In the genomic region with DNA sequence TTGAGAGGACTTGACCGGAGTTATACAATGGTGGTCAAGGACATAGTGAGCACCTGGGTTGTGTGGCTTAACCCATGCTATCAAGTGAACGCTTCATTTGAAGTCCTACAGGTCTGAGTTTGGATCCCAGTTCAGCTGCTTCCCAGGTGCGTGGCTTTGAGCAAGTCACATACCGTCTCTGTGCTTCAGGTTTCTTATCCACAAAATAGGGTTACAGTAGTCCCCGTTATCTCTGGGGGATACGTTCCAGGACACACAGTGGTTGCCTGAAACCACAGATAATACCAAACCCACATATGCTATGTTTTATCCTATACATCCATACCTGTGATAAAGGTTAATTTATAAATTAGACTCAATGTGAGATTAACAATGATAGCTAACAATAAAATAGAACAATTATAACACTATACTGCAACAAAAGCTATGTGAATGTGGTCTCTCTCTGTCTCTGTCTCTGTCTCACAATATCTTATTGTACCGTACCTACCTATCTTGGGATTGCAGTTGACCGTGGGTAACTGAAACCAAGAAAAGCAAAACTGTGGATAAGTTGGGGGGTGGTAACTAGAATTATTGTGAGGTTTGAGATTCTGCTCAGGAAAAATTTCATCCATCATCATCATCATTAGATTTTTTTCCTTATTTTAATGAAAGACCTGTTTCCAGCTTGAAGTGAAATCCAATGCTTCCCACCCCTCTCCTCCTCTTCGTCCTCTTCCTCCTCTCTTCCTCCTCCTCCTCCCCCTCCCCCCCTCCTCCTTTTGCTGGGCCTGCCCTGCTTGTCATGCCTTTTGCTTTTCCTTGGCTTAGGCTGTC, we compare ENCODE assay signal across 2 cellular contexts.
TF ChIP-seq lines count a peak whose summit lies in the region.

No MANE protein-coding gene starts in this region.

TF ChIP-seq in HEK293, 187 proteins besides CTCF, POLR2A, EP300 and RAD21:
- TF ChIP-seq, protein P1, sequence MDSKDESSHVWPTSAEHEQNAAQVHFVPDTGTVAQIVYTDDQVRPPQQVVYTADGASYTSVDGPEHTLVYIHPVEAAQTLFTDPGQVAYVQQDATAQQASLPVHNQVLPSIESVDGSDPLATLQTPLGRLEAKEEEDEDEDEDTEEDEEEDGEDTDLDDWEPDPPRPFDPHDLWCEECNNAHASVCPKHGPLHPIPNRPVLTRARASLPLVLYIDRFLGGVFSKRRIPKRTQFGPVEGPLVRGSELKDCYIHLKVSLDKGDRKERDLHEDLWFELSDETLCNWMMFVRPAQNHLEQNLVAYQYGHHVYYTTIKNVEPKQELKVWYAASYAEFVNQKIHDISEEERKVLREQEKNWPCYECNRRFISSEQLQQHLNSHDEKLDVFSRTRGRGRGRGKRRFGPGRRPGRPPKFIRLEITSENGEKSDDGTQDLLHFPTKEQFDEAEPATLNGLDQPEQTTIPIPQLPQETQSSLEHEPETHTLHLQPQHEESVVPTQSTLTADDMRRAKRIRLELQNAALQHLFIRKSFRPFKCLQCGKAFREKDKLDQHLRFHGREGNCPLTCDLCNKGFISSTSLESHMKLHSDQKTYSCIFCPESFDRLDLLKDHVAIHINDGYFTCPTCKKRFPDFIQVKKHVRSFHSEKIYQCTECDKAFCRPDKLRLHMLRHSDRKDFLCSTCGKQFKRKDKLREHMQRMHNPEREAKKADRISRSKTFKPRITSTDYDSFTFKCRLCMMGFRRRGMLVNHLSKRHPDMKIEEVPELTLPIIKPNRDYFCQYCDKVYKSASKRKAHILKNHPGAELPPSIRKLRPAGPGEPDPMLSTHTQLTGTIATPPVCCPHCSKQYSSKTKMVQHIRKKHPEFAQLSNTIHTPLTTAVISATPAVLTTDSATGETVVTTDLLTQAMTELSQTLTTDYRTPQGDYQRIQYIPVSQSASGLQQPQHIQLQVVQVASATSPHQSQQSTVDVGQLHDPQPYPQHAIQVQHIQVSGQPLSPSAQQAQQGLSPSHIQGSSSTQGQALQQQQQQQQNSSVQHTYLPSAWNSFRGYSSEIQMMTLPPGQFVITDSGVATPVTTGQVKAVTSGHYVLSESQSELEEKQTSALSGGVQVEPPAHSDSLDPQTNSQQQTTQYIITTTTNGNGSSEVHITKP (tag by site-specific recombination; IDR thresholded peaks at IDR 0.05): 0 out of 2 replicates have a peak, but pooled peaks have one; percentile 13
- TF ChIP-seq SP3 (tag by site-specific recombination; IDR thresholded peaks at IDR 0.05): no peak
- TF ChIP-seq, protein P2, sequence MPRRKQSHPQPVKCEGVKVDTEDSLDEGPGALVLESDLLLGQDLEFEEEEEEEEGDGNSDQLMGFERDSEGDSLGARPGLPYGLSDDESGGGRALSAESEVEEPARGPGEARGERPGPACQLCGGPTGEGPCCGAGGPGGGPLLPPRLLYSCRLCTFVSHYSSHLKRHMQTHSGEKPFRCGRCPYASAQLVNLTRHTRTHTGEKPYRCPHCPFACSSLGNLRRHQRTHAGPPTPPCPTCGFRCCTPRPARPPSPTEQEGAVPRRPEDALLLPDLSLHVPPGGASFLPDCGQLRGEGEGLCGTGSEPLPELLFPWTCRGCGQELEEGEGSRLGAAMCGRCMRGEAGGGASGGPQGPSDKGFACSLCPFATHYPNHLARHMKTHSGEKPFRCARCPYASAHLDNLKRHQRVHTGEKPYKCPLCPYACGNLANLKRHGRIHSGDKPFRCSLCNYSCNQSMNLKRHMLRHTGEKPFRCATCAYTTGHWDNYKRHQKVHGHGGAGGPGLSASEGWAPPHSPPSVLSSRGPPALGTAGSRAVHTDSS (tag by site-specific recombination; IDR thresholded peaks at IDR 0.05): peak; percentile 88

TF ChIP-seq in K562, 482 proteins besides CTCF, POLR2A, EP300 and RAD21 (continues in another document):
- TF ChIP-seq, protein P3, sequence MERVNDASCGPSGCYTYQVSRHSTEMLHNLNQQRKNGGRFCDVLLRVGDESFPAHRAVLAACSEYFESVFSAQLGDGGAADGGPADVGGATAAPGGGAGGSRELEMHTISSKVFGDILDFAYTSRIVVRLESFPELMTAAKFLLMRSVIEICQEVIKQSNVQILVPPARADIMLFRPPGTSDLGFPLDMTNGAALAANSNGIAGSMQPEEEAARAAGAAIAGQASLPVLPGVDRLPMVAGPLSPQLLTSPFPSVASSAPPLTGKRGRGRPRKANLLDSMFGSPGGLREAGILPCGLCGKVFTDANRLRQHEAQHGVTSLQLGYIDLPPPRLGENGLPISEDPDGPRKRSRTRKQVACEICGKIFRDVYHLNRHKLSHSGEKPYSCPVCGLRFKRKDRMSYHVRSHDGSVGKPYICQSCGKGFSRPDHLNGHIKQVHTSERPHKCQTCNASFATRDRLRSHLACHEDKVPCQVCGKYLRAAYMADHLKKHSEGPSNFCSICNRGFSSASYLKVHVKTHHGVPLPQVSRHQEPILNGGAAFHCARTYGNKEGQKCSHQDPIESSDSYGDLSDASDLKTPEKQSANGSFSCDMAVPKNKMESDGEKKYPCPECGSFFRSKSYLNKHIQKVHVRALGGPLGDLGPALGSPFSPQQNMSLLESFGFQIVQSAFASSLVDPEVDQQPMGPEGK (CRISPR knock-in tag; IDR thresholded peaks at IDR 0.05; ENCODE audit: borderline replicate concordance): no peak
- TF ChIP-seq, protein P4, sequence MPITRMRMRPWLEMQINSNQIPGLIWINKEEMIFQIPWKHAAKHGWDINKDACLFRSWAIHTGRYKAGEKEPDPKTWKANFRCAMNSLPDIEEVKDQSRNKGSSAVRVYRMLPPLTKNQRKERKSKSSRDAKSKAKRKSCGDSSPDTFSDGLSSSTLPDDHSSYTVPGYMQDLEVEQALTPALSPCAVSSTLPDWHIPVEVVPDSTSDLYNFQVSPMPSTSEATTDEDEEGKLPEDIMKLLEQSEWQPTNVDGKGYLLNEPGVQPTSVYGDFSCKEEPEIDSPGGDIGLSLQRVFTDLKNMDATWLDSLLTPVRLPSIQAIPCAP (CRISPR knock-in tag; IDR thresholded peaks at IDR 0.05; ENCODE audit: borderline replicate concordance): no peak
- TF ChIP-seq KDM5B (IDR thresholded peaks at IDR 0.05; ENCODE audit: insufficient replicate concordance, low read depth, low read length) (no peak), ZNF197 (CRISPR knock-in tag; IDR thresholded peaks at IDR 0.05; ENCODE audit: low read depth) (peak; percentile 41; the same call in 1 of the 2 replicates), ZNF717 (CRISPR knock-in tag; IDR thresholded peaks at IDR 0.05) (no peak), STAT5B (CRISPR knock-in tag; IDR thresholded peaks at IDR 0.05) (no peak), TAL1 (IDR thresholded peaks at IDR 0.05) (peak; percentile 95), EGR1 (conservative IDR thresholded peaks at IDR 0.05) (0 out of 2 replicates have a peak, but pooled peaks have one; percentile 6), CREM (IDR thresholded peaks at IDR 0.05; ENCODE audit: low read depth) (peak; percentile 58; the same call in 1 of the 2 replicates), MAFG (tag; conservative IDR thresholded peaks at IDR 0.05) (peak; percentile 10), ZNF408 (CRISPR knock-in tag; IDR thresholded peaks at IDR 0.05; ENCODE audit: low read depth) (no peak), SMARCE1 (IDR thresholded peaks at IDR 0.05) (peak; percentile 64; the same call in 1 of the 2 replicates), RB1 (IDR thresholded peaks at IDR 0.05; ENCODE audit: low read depth) (0 out of 2 replicates have a peak, but pooled peaks have one; percentile 11), HNRNPL (IDR thresholded peaks at IDR 0.05; ENCODE audit: low read depth, low read length) (no peak), ARID2 (IDR thresholded peaks at IDR 0.05) (0 out of 2 replicates have a peak, but pooled peaks have one; percentile 28), NCOA6 (IDR thresholded peaks at IDR 0.05) (no peak), SOX6 (IDR thresholded peaks at IDR 0.05) (peak; percentile 90), SMARCA4 (IDR thresholded peaks at IDR 0.05) (peak; percentile 75), PCBP1 (IDR thresholded peaks at IDR 0.05; ENCODE audit: low read depth, low read length, poor library complexity, severe bottlenecking) (no peak), ARID1B (IDR thresholded peaks at IDR 0.05) (peak; percentile 94), ELF1 (tag; IDR thresholded peaks at IDR 0.05) (no peak), NCOA1 (IDR thresholded peaks at IDR 0.05; ENCODE audit: low read depth) (peak; percentile 28; the same call in 1 of the 2 replicates), MTA1 (IDR thresholded peaks at IDR 0.05; ENCODE audit: borderline replicate concordance) (no peak), CHD2 (IDR thresholded peaks at IDR 0.05; ENCODE audit: low read depth, low read length) (no peak), CHD1 (IDR thresholded peaks at IDR 0.05; ENCODE audit: low read length) (no peak), DPF2 (IDR thresholded peaks at IDR 0.05) (peak; percentile 81), DMBX1 (CRISPR knock-in tag; IDR thresholded peaks at IDR 0.05; ENCODE audit: borderline replicate concordance) (peak; percentile 51; the same call in 1 of the 2 replicates), DACH1 (IDR thresholded peaks at IDR 0.05; ENCODE audit: partially characterized antibody) (peak; percentile 68), IRF2 (CRISPR knock-in tag; IDR thresholded peaks at IDR 0.05) (no peak), NR2C1 (IDR thresholded peaks at IDR 0.05) (no peak), NR2C1 (tag; IDR thresholded peaks at IDR 0.05) (0 out of 2 replicates have a peak, but pooled peaks have one; percentile 26), TEAD1 (CRISPR knock-in tag; IDR thresholded peaks at IDR 0.05) (peak; percentile 49 to 58; a peak in 1 of 4 replicates), MBD2 (IDR thresholded peaks at IDR 0.05; ENCODE audit: borderline replicate concordance, low read depth) (0 out of 2 replicates have a peak, but pooled peaks have one; percentile 45), ZNF24 (IDR thresholded peaks at IDR 0.05) (no peak), ZNF764 (CRISPR knock-in tag; IDR thresholded peaks at IDR 0.05; ENCODE audit: low read depth) (no peak), NCOA4 (IDR thresholded peaks at IDR 0.05; ENCODE audit: partially characterized antibody) (no peak), CXXC5 (CRISPR knock-in tag; IDR thresholded peaks at IDR 0.05) (peak; percentile 55), NRF1 (conservative IDR thresholded peaks at IDR 0.05 in 1 of 2, IDR thresholded peaks at IDR 0.05 in 1 of 2) (no peak), TRIM24 (IDR thresholded peaks at IDR 0.05) (peak; percentile 84 to 90), TAF9B (IDR thresholded peaks at IDR 0.05; ENCODE audit: partially characterized antibody) (no peak), POLR2AphosphoS5 (IDR thresholded peaks at IDR 0.05; ENCODE audit: control insufficient read depth, insufficient read depth, low read depth, low read length) (peak; percentile 94), BCOR (IDR thresholded peaks at IDR 0.05) (peak; percentile 50; the same call in 1 of the 2 replicates), TCF7L2 (IDR thresholded peaks at IDR 0.05; ENCODE audit: low read depth, low read length) (no peak)
- TF ChIP-seq, protein P1 (IDR thresholded peaks at IDR 0.05; ENCODE audit: partially characterized antibody): peak; percentile 77
- TF ChIP-seq, protein P5, sequence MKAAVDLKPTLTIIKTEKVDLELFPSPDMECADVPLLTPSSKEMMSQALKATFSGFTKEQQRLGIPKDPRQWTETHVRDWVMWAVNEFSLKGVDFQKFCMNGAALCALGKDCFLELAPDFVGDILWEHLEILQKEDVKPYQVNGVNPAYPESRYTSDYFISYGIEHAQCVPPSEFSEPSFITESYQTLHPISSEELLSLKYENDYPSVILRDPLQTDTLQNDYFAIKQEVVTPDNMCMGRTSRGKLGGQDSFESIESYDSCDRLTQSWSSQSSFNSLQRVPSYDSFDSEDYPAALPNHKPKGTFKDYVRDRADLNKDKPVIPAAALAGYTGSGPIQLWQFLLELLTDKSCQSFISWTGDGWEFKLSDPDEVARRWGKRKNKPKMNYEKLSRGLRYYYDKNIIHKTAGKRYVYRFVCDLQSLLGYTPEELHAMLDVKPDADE (conservative IDR thresholded peaks at IDR 0.05; ENCODE audit: control insufficient read depth, low read depth, low read length): no peak
- TF ChIP-seq, protein P6, sequence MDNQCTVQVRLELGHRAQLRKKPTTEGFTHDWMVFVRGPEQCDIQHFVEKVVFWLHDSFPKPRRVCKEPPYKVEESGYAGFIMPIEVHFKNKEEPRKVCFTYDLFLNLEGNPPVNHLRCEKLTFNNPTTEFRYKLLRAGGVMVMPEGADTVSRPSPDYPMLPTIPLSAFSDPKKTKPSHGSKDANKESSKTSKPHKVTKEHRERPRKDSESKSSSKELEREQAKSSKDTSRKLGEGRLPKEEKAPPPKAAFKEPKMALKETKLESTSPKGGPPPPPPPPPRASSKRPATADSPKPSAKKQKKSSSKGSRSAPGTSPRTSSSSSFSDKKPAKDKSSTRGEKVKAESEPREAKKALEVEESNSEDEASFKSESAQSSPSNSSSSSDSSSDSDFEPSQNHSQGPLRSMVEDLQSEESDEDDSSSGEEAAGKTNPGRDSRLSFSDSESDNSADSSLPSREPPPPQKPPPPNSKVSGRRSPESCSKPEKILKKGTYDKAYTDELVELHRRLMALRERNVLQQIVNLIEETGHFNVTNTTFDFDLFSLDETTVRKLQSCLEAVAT (IDR thresholded peaks at IDR 0.05): peak in 1 of 2 experiments; percentile 64; a peak in 2 of 4 replicates
- TF ChIP-seq, protein P7, sequence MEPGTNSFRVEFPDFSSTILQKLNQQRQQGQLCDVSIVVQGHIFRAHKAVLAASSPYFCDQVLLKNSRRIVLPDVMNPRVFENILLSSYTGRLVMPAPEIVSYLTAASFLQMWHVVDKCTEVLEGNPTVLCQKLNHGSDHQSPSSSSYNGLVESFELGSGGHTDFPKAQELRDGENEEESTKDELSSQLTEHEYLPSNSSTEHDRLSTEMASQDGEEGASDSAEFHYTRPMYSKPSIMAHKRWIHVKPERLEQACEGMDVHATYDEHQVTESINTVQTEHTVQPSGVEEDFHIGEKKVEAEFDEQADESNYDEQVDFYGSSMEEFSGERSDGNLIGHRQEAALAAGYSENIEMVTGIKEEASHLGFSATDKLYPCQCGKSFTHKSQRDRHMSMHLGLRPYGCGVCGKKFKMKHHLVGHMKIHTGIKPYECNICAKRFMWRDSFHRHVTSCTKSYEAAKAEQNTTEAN (CRISPR knock-in tag; IDR thresholded peaks at IDR 0.05): no peak
